ENCODE assay signal across 1 cellular context in the genomic region with DNA sequence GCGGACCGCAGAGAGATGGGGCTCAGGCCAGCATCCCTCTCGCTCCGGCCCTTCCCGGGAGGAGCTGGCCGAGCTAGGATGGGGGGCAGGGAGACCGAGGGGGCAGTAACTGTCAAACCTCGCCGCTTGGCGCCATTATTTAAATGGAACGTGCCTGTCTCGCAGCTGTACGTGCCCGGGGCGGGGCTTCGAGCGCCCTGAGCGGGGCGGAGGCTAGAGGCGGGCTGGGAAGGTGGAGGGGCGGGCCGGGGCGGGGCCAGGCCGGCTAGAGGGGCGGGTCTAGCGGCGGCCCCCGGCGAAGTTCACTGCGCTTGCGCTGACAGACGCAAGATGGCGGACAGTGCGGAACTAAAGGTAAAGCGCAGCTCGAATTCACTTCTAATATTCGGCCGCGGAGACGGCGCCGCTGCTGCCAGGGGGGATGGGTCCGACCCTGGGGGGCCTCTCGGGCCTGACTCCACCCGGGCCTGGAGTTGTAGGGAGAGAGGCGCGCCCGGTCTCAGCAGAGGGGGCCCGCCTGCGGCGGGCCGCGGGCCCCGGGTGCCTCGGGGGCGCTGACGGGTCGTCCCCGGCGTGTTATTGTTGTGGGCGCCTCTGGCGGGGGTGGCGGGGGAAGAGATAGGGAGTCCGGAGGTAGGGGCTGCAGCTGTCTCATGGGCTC.
TF ChIP-seq lines count a peak whose summit lies in the region.

Gene PIAS1 (plus strand): TSS at position 319 of the 661 bp plus-strand sequence. CDS start 12 bp downstream, at position 331.

TF ChIP-seq in GM12878, 131 proteins besides CTCF, POLR2A, EP300 and RAD21 (continued from another document and continues in another):
- TF ChIP-seq, protein P1, sequence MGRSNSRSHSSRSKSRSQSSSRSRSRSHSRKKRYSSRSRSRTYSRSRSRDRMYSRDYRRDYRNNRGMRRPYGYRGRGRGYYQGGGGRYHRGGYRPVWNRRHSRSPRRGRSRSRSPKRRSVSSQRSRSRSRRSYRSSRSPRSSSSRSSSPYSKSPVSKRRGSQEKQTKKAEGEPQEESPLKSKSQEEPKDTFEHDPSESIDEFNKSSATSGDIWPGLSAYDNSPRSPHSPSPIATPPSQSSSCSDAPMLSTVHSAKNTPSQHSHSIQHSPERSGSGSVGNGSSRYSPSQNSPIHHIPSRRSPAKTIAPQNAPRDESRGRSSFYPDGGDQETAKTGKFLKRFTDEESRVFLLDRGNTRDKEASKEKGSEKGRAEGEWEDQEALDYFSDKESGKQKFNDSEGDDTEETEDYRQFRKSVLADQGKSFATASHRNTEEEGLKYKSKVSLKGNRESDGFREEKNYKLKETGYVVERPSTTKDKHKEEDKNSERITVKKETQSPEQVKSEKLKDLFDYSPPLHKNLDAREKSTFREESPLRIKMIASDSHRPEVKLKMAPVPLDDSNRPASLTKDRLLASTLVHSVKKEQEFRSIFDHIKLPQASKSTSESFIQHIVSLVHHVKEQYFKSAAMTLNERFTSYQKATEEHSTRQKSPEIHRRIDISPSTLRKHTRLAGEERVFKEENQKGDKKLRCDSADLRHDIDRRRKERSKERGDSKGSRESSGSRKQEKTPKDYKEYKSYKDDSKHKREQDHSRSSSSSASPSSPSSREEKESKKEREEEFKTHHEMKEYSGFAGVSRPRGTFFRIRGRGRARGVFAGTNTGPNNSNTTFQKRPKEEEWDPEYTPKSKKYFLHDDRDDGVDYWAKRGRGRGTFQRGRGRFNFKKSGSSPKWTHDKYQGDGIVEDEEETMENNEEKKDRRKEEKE (IDR thresholded peaks at IDR 0.05), result 0 out of 2 replicates have a peak, but pooled peaks have one; percentile 26
- no peak for TF ChIP-seq POLR2AphosphoS2 (IDR thresholded peaks at IDR 0.05; ENCODE audit: low read depth, low read length)
- TF ChIP-seq, protein P2, sequence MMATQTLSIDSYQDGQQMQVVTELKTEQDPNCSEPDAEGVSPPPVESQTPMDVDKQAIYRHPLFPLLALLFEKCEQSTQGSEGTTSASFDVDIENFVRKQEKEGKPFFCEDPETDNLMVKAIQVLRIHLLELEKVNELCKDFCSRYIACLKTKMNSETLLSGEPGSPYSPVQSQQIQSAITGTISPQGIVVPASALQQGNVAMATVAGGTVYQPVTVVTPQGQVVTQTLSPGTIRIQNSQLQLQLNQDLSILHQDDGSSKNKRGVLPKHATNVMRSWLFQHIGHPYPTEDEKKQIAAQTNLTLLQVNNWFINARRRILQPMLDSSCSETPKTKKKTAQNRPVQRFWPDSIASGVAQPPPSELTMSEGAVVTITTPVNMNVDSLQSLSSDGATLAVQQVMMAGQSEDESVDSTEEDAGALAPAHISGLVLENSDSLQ (IDR thresholded peaks at IDR 0.05), result peak; percentile 40
- peak; percentile 45 for TF ChIP-seq NRF1 (conservative IDR thresholded peaks at IDR 0.05; ENCODE audit: low read depth, low read length)
- TF ChIP-seq RBBP5 (conservative IDR thresholded peaks at IDR 0.05), result no peak
- no peak for TF ChIP-seq SREBF1 (IDR thresholded peaks at IDR 0.05; ENCODE audit: low read length)
- no peak for TF ChIP-seq ZNF274 (IDR thresholded peaks at IDR 0.05; ENCODE audit: insufficient read depth, insufficient read length)
- no peak for TF ChIP-seq ELK1 (IDR thresholded peaks at IDR 0.05; ENCODE audit: low read depth, low read length)
- TF ChIP-seq RELA (IDR thresholded peaks at IDR 0.05; ENCODE audit: borderline replicate concordance, partially characterized antibody), result peak; percentile 29
- no peak for TF ChIP-seq MTA3 (IDR thresholded peaks at IDR 0.05; ENCODE audit: borderline replicate concordance, low read length)
- peak; percentile 74; the same call in 1 of the 2 replicates for TF ChIP-seq CREB1 (IDR thresholded peaks at IDR 0.05; ENCODE audit: low read depth)
- peak; percentile 9; the same call in 1 of the 2 replicates for TF ChIP-seq HCFC1 (IDR thresholded peaks at IDR 0.05; ENCODE audit: low read length)
- TF ChIP-seq, protein P3, sequence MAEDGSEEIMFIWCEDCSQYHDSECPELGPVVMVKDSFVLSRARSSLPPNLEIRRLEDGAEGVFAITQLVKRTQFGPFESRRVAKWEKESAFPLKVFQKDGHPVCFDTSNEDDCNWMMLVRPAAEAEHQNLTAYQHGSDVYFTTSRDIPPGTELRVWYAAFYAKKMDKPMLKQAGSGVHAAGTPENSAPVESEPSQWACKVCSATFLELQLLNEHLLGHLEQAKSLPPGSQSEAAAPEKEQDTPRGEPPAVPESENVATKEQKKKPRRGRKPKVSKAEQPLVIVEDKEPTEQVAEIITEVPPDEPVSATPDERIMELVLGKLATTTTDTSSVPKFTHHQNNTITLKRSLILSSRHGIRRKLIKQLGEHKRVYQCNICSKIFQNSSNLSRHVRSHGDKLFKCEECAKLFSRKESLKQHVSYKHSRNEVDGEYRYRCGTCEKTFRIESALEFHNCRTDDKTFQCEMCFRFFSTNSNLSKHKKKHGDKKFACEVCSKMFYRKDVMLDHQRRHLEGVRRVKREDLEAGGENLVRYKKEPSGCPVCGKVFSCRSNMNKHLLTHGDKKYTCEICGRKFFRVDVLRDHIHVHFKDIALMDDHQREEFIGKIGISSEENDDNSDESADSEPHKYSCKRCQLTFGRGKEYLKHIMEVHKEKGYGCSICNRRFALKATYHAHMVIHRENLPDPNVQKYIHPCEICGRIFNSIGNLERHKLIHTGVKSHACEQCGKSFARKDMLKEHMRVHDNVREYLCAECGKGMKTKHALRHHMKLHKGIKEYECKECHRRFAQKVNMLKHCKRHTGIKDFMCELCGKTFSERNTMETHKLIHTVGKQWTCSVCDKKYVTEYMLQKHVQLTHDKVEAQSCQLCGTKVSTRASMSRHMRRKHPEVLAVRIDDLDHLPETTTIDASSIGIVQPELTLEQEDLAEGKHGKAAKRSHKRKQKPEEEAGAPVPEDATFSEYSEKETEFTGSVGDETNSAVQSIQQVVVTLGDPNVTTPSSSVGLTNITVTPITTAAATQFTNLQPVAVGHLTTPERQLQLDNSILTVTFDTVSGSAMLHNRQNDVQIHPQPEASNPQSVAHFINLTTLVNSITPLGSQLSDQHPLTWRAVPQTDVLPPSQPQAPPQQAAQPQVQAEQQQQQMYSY (CRISPR knock-in tag; IDR thresholded peaks at IDR 0.05), result no peak
- no peak for TF ChIP-seq MTA2 (IDR thresholded peaks at IDR 0.05; ENCODE audit: low read depth)
- peak; percentile 48; the same call in 1 of the 2 replicates for TF ChIP-seq NR2F1 (conservative IDR thresholded peaks at IDR 0.05)
- TF ChIP-seq NR2C1 (IDR thresholded peaks at IDR 0.05), result no peak
- TF ChIP-seq PAX5 (IDR thresholded peaks at IDR 0.05; ENCODE audit: borderline replicate concordance, low read depth, low read length), result peak; percentile 23; the same call in 1 of the 2 replicates
- TF ChIP-seq CHD1 (IDR thresholded peaks at IDR 0.05; ENCODE audit: low read depth, low read length), result no peak
- peak; percentile 47 for TF ChIP-seq DPF2 (IDR thresholded peaks at IDR 0.05)
- TF ChIP-seq, protein P4, sequence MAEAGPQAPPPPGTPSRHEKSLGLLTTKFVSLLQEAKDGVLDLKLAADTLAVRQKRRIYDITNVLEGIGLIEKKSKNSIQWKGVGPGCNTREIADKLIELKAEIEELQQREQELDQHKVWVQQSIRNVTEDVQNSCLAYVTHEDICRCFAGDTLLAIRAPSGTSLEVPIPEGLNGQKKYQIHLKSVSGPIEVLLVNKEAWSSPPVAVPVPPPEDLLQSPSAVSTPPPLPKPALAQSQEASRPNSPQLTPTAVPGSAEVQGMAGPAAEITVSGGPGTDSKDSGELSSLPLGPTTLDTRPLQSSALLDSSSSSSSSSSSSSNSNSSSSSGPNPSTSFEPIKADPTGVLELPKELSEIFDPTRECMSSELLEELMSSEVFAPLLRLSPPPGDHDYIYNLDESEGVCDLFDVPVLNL (IDR thresholded peaks at IDR 0.05; ENCODE audit: low read depth, low read length), result peak; percentile 92
- peak; percentile 82 for TF ChIP-seq CHD2 (IDR thresholded peaks at IDR 0.05; ENCODE audit: borderline replicate concordance, low read depth, low read length)
- TF ChIP-seq, protein P5, sequence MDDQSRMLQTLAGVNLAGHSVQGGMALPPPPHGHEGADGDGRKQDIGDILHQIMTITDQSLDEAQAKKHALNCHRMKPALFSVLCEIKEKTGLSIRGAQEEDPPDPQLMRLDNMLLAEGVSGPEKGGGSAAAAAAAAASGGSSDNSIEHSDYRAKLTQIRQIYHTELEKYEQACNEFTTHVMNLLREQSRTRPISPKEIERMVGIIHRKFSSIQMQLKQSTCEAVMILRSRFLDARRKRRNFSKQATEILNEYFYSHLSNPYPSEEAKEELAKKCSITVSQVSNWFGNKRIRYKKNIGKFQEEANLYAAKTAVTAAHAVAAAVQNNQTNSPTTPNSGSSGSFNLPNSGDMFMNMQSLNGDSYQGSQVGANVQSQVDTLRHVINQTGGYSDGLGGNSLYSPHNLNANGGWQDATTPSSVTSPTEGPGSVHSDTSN (IDR thresholded peaks at IDR 0.05; ENCODE audit: insufficient replicate concordance, low read depth, low read length), result peak; percentile 14
- 0 out of 2 replicates have a peak, but pooled peaks have one; percentile 29 for TF ChIP-seq TBL1XR1 (IDR thresholded peaks at IDR 0.05; ENCODE audit: low read depth, low read length)
- TF ChIP-seq MEF2A (IDR thresholded peaks at IDR 0.05; ENCODE audit: insufficient read depth, low read depth, low read length), result 0 out of 2 replicates have a peak, but pooled peaks have one; percentile 0
- TF ChIP-seq GATAD2B (conservative IDR thresholded peaks at IDR 0.05; ENCODE audit: low read depth), result peak; percentile 39
- 0 out of 2 replicates have a peak, but pooled peaks have one; percentile 35 for TF ChIP-seq RUNX3 (IDR thresholded peaks at IDR 0.05; ENCODE audit: low read length)
- TF ChIP-seq ZSCAN29 (IDR thresholded peaks at IDR 0.05), result no peak
- TF ChIP-seq, protein P6, sequence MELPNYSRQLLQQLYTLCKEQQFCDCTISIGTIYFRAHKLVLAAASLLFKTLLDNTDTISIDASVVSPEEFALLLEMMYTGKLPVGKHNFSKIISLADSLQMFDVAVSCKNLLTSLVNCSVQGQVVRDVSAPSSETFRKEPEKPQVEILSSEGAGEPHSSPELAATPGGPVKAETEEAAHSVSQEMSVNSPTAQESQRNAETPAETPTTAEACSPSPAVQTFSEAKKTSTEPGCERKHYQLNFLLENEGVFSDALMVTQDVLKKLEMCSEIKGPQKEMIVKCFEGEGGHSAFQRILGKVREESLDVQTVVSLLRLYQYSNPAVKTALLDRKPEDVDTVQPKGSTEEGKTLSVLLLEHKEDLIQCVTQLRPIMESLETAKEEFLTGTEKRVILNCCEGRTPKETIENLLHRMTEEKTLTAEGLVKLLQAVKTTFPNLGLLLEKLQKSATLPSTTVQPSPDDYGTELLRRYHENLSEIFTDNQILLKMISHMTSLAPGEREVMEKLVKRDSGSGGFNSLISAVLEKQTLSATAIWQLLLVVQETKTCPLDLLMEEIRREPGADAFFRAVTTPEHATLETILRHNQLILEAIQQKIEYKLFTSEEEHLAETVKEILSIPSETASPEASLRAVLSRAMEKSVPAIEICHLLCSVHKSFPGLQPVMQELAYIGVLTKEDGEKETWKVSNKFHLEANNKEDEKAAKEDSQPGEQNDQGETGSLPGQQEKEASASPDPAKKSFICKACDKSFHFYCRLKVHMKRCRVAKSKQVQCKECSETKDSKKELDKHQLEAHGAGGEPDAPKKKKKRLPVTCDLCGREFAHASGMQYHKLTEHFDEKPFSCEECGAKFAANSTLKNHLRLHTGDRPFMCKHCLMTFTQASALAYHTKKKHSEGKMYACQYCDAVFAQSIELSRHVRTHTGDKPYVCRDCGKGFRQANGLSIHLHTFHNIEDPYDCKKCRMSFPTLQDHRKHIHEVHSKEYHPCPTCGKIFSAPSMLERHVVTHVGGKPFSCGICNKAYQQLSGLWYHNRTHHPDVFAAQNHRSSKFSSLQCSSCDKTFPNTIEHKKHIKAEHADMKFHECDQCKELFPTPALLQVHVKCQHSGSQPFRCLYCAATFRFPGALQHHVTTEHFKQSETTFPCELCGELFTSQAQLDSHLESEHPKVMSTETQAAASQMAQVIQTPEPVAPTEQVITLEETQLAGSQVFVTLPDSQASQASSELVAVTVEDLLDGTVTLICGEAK (IDR thresholded peaks at IDR 0.05; ENCODE audit: borderline replicate concordance), result no peak
- TF ChIP-seq PML (IDR thresholded peaks at IDR 0.05; ENCODE audit: low read length), result peak; percentile 47; the same call in 1 of the 2 replicates
- TF ChIP-seq, protein P7, sequence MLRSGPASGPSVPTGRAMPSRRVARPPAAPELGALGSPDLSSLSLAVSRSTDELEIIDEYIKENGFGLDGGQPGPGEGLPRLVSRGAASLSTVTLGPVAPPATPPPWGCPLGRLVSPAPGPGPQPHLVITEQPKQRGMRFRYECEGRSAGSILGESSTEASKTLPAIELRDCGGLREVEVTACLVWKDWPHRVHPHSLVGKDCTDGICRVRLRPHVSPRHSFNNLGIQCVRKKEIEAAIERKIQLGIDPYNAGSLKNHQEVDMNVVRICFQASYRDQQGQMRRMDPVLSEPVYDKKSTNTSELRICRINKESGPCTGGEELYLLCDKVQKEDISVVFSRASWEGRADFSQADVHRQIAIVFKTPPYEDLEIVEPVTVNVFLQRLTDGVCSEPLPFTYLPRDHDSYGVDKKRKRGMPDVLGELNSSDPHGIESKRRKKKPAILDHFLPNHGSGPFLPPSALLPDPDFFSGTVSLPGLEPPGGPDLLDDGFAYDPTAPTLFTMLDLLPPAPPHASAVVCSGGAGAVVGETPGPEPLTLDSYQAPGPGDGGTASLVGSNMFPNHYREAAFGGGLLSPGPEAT (IDR thresholded peaks at IDR 0.05; ENCODE audit: low read depth), result 0 out of 2 replicates have a peak, but pooled peaks have one; percentile 14
